In genomic region chr22:46113110-46113909, GRCh38 we compare ENCODE assay signal across 15 cellular contexts. TPM values are rescaled to one million over a fixed set of nuclear protein-coding genes. Genes with fewer than 3 reads are reported as not detected.
DNase-seq lines count a peak whose midpoint lies in the region; ATAC-seq and TF ChIP-seq lines count a peak whose summit lies in the region.
"Had no signal": no experiment of that assay in that cellular context is flagged by ENCODE, and none has a peak within 500 bp of the region (broad histone marks: within the 10 kb centered on the region; RNA-seq: fewer than 3 reads in every experiment).

No MANE protein-coding gene starts in this region.

- H3K27ac ChIP-seq in HEK293 (ENCODE audit: extremely low read depth, low read depth, low read length) (0 out of 2 replicates have a peak overlapping the region, but pooled peaks have one; percentile 16), lung (ENCODE audit: low read depth in 1 of 2, low read length in 1 of 2) (peak overlapping the region; percentile 55 to 67), suprapubic skin (peak overlapping the region; percentile 81)
- H3K27ac ChIP-seq: SJSA1 had no signal

- H3K36me3 ChIP-seq in HEK293 (ENCODE audit: control insufficient read depth in 2 of 2, insufficient read depth in 1 of 2, low read length in 2 of 2) = peaks cover 0 to 13% of the 10 kb centered on the region in 2 experiments; a peak in 1 of 3 replicates
- H3K36me3 ChIP-seq in lung (ENCODE audit: control insufficient read depth in 2 of 2, insufficient read depth in 2 of 2, low read length in 2 of 2) = peaks cover 0 to 45% of the 10 kb centered on the region in 2 donors
- H3K36me3 ChIP-seq in suprapubic skin = peaks cover 38% of the 10 kb centered on the region

- intact Hi-C loops in MCF 10A (cut with micrococcal nuclease) = no loop called here

- no peak for ATAC-seq in lung (ENCODE audit: insufficient read depth, low FRiP score)
- no peak for ATAC-seq in activated T-cell treated with anti-CD3 and anti-CD28 coated beads, Interleukin-2, amount 50 U/mL, for 72 hours (replicated peaks in 1 of 2)
- ATAC-seq: naive thymus-derived CD4-positive, alpha-beta T cell had no signal

- H3K36me3 Mint-ChIP-seq in MCF 10A (ENCODE audit: insufficient read depth, unreplicated experiment) = peaks cover 88% of the 10 kb centered on the region
- H3K36me3 Mint-ChIP-seq in activated T-cell treated with anti-CD3 and anti-CD28 coated beads, Interleukin-2, amount 50 U/mL, for 72 hours (ENCODE audit: insufficient read depth in 2 of 2) = no peaks in the 10 kb centered on the region
- H3K36me3 Mint-ChIP-seq: activated naive CD8-positive, alpha-beta T cell; immature natural killer cell; naive thymus-derived CD4-positive, alpha-beta T cell had no signal

- no peaks in the 10 kb centered on the region for H3K27me3 ChIP-seq in lung (ENCODE audit: control insufficient read depth, insufficient read depth)
- no peaks in the 10 kb centered on the region for H3K27me3 ChIP-seq in suprapubic skin
- H3K27me3 ChIP-seq: SJSA1 had no signal

- DNase-seq in MCF 10A (ENCODE audit: unreplicated experiment) (no peak), lung (ENCODE audit: low spot score) (no peak), suprapubic skin (ENCODE audit: low spot score in 2 of 2) (no peak), NCI-H146 treated with DMSO at 0.1 percent for 48 hours (lab: John Stamatoyannopoulos, UW; ENCODE audit: unreplicated experiment) (no peak), DMS153 treated with DMSO at 0.1 percent for 48 hours (lab: John Stamatoyannopoulos, UW; ENCODE audit: unreplicated experiment) (no peak)
- DNase-seq in activated naive CD4-positive, alpha-beta T cell (lab: John Stamatoyannopoulos, UW) = no peak
- no peak for DNase-seq in activated T-cell treated with anti-CD3 and anti-CD28 coated beads, Interleukin-2, amount 50 U/mL, for 72 hours
- DNase-seq: cortex of kidney; immature natural killer cell; naive thymus-derived CD4-positive, alpha-beta T cell; small intestine had no signal

- WGBS in lung, 2 donors = 77 to 88% methylated on average over 25 of the region's 25 CpGs
- 44% methylated on average over 9 of the region's 25 CpGs for WGBS in suprapubic skin

- H3K27me3 Mint-ChIP-seq in MCF 10A (ENCODE audit: insufficient read depth, unreplicated experiment) = no peaks in the 10 kb centered on the region
- H3K27me3 Mint-ChIP-seq in activated T-cell treated with anti-CD3 and anti-CD28 coated beads, Interleukin-2, amount 50 U/mL, for 72 hours (ENCODE audit: low read depth) = no peaks in the 10 kb centered on the region
- H3K27me3 Mint-ChIP-seq: activated naive CD8-positive, alpha-beta T cell; B cell; naive thymus-derived CD4-positive, alpha-beta T cell had no signal

- H3K4me3 ChIP-seq in HEK293 (ENCODE audit: low read depth, low read length) = no peak overlapping the region
- H3K4me3 ChIP-seq in lung = no peak overlapping the region
- H3K4me3 ChIP-seq in suprapubic skin = no peak overlapping the region
- H3K4me3 ChIP-seq: SJSA1 had no signal

- peaks cover 17% of the 10 kb centered on the region for H3K4me1 Mint-ChIP-seq in MCF 10A (ENCODE audit: insufficient read depth, unreplicated experiment)
- no peaks in the 10 kb centered on the region for H3K4me1 Mint-ChIP-seq in activated T-cell treated with anti-CD3 and anti-CD28 coated beads, Interleukin-2, amount 50 U/mL, for 72 hours (ENCODE audit: low read depth)
- H3K4me1 Mint-ChIP-seq: B cell, immature natural killer cell had no signal

- peak overlapping the region; percentile 16 for H3K27ac Mint-ChIP-seq in MCF 10A (ENCODE audit: low read depth, unreplicated experiment)
- no peak overlapping the region for H3K27ac Mint-ChIP-seq in activated T-cell treated with anti-CD3 and anti-CD28 coated beads, Interleukin-2, amount 50 U/mL, for 72 hours
- H3K27ac Mint-ChIP-seq: activated naive CD8-positive, alpha-beta T cell; B cell had no signal

- no peak for TF ChIP-seq EP300 in suprapubic skin (IDR thresholded peaks at IDR 0.05)

- H3K4me1 ChIP-seq in HEK293 (ENCODE audit: control insufficient read depth, insufficient read depth, low read length) (no peaks in the 10 kb centered on the region), lung (ENCODE audit: control insufficient read depth in 2 of 2, insufficient read depth in 2 of 2, low read length in 2 of 2) (peaks cover 0 to 20% of the 10 kb centered on the region in 2 donors), suprapubic skin (peaks cover 85% of the 10 kb centered on the region)

- H3K4me3 Mint-ChIP-seq in MCF 10A (ENCODE audit: unreplicated experiment) = no peak overlapping the region
- no peak overlapping the region for H3K4me3 Mint-ChIP-seq in activated T-cell treated with anti-CD3 and anti-CD28 coated beads, Interleukin-2, amount 50 U/mL, for 72 hours
- H3K4me3 Mint-ChIP-seq: activated naive CD8-positive, alpha-beta T cell; B cell; immature natural killer cell; naive thymus-derived CD4-positive, alpha-beta T cell had no signal

- no peak for TF ChIP-seq POLR2A in suprapubic skin (IDR thresholded peaks at IDR 0.05)

- no TSS peak for BruUV-seq in MCF 10A (replicated peaks; lab: Mats Ljungman, UMichigan)

- TF ChIP-seq CTCF in HEK293 (tag by site-specific recombination; IDR thresholded peaks at IDR 0.05) (no peak), MCF 10A (IDR thresholded peaks at IDR 0.05; ENCODE audit: unreplicated experiment) (no peak), lung (IDR thresholded peaks at IDR 0.05; ENCODE audit: control extremely low read depth, extremely low read depth) (no peak), suprapubic skin (IDR thresholded peaks at IDR 0.05) (no peak)

- no peaks in the 10 kb centered on the region for H3K9me3 Mint-ChIP-seq in MCF 10A (ENCODE audit: unreplicated experiment)
- H3K9me3 Mint-ChIP-seq in activated T-cell treated with anti-CD3 and anti-CD28 coated beads, Interleukin-2, amount 50 U/mL, for 72 hours = no peaks in the 10 kb centered on the region
- H3K9me3 Mint-ChIP-seq: immature natural killer cell; naive thymus-derived CD4-positive, alpha-beta T cell had no signal

- POLR2A ChIA-PET in HEK293 (lab: Yijun Ruan, JAX) = no interaction called here
- POLR2A ChIA-PET in MCF 10A (lab: Yijun Ruan, JAX) = interaction anchor here (0.5 to 3.3 kb wide), 8 partner anchors 24 to 106 kb away, joined by 3 to 30 read pairs (median 3); no protein-coding TSS in a partner anchor

- H3K9me3 ChIP-seq in HEK293 (ENCODE audit: control insufficient read depth, insufficient read depth, low read depth, low read length) (no peaks in the 10 kb centered on the region), lung (ENCODE audit: control insufficient read depth in 2 of 2, insufficient read depth in 1 of 2, low read length in 1 of 2) (peaks cover 0 to 2% of the 10 kb centered on the region in 2 donors), suprapubic skin (no peaks in the 10 kb centered on the region)
- H3K9me3 ChIP-seq: SJSA1 had no signal

- CTCF ChIA-PET in HEK293 (lab: Yijun Ruan, JAX) = interaction anchor here (0.6 to 10.8 kb wide), 4 partner anchors 100 to 428 kb away, joined by 3 to 251 read pairs (median 88); no protein-coding TSS in a partner anchor
- CTCF ChIA-PET in MCF 10A (lab: Yijun Ruan, JAX) = interaction anchor here (0.5 to 3.3 kb wide), 6 partner anchors 12 to 119 kb away, joined by 3 to 19 read pairs (median 4); no protein-coding TSS in a partner anchor

TF ChIP-seq in HEK293, 187 proteins besides CTCF, POLR2A, EP300 and RAD21 (continues in another document):
- TF ChIP-seq ZNF140 (tag by site-specific recombination; IDR thresholded peaks at IDR 0.05) (no peak), ZIC2 (tag by site-specific recombination; IDR thresholded peaks at IDR 0.05) (peak; percentile 78), REPIN1 (tag by site-specific recombination; IDR thresholded peaks at IDR 0.05; ENCODE audit: low read depth) (no peak), ZFP3 (tag by site-specific recombination; IDR thresholded peaks at IDR 0.05; ENCODE audit: low read depth) (no peak), ZNF311 (tag by site-specific recombination; IDR thresholded peaks at IDR 0.05; ENCODE audit: borderline replicate concordance) (no peak), OSR2 (tag by site-specific recombination; IDR thresholded peaks at IDR 0.05) (no peak), SP3 (tag by site-specific recombination; IDR thresholded peaks at IDR 0.05) (no peak), BCL11A (tag by site-specific recombination; IDR thresholded peaks at IDR 0.05; ENCODE audit: low read depth) (no peak), MYNN (tag by site-specific recombination; IDR thresholded peaks at IDR 0.05; ENCODE audit: borderline replicate concordance) (no peak), ZNF211 (tag by site-specific recombination; IDR thresholded peaks at IDR 0.05; ENCODE audit: low read depth) (no peak), ZFP69B (tag by site-specific recombination; IDR thresholded peaks at IDR 0.05) (peak; percentile 37; the same call in 1 of the 2 replicates), ZNF404 (tag by site-specific recombination; IDR thresholded peaks at IDR 0.05) (no peak), MZF1 (tag by site-specific recombination; IDR thresholded peaks at IDR 0.05; ENCODE audit: borderline replicate concordance) (no peak), SETDB1 (IDR thresholded peaks at IDR 0.05; ENCODE audit: insufficient read length, low read length) (no peak)
- TF ChIP-seq, protein P1, sequence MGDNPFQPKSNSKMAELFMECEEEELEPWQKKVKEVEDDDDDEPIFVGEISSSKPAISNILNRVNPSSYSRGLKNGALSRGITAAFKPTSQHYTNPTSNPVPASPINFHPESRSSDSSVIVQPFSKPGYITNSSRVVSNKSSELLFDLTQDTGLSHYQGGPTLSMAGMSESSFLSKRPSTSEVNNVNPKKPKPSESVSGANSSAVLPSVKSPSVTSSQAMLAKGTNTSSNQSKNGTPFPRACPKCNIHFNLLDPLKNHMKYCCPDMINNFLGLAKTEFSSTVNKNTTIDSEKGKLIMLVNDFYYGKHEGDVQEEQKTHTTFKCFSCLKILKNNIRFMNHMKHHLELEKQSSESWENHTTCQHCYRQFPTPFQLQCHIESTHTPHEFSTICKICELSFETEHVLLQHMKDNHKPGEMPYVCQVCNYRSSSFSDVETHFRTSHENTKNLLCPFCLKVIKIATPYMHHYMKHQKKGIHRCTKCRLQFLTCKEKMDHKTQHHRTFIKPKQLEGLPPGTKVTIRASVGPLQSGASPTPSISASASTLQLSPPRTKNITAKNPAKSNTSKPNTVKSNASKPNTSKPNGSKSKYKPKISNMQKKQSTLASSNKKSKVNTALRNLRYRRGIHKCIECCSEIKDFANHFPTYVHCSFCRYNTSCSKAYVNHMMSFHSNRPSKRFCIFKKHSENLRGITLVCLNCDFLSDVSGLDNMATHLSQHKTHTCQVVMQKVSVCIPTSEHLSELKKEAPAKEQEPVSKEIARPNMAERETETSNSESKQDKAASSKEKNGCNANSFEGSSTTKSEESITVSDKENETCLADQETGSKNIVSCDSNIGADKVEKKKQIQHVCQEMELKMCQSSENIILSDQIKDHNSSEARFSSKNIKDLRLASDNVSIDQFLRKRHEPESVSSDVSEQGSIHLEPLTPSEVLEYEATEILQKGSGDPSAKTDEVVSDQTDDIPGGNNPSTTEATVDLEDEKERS (tag by site-specific recombination; IDR thresholded peaks at IDR 0.05) = no peak

RNA-seq across cellular contexts. Expression of gene PPARA, which starts 37.0 kb away (rescaled TPM):
- total RNA-seq in MCF 10A (2022) (8.0 and 10.1 TPM in 2 replicates), lung (10 to 100 TPM; 17.0 to 18.1 TPM), suprapubic skin (10 to 100 TPM; 18.7 to 53.8 (median 32.0) TPM)
- polyA plus RNA-seq in lung = 1 to 10 TPM; 4.4 to 5.0 TPM
- total RNA-seq in activated T-cell treated with anti-CD3 and anti-CD28 coated beads, Interleukin-2, amount 50 U/mL, for 72 hours = 10 to 100 TPM; 14.8 to 16.6 TPM

Comparison
In these comparisons a context has a peak if more than half of its experiments do, and no peak if none do; other contexts are left out.
1. H3K27ac ChIP-seq: peak in every context shown above with its lines; median percentile 81 in suprapubic skin; 61 in lung; 16 in HEK293.